20 cellular contexts compared by ENCODE assay signal in the genomic region with DNA sequence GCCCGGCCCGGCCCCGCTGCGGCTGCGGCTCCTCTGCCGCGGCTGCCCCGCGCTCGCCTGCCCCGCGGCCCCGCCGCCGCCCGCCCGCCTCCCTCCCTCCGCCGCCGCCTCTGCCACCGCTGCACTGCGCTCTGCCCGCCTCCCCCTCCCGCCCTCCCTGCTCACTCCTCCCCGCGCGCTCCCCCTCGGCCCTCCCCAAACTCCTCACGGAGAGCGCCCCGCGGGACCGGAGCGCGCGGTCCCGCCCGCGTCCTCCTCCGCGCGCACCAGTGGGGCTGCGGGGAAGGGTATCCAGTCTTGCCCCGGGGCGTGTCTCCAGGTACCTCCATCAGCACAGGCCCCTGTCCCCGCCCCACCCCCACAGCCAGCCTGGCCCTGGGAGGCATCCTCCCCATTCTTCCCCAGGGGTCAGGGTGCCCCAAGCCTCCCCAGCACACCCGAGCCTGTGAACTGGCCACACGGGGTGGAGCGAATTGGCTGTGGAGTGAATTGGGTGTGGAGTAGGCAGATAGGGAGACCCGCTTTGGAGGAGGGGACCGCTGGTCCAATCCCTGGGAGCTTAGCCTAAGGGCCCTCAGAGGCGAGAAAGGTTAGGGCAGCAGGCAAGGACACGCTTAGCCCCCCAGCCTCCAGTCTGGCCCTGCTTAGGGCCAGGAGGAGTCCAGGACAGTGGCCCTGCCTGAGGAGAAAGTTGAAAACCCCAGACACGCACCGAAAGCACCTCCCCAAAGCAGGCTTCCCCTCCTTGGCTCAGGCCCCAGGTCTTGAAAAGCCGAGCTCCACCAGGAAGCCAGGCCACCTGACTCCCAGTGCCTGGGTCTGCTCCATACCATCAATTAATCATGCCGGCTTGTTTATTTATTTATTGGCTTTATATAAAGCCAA.
DNase-seq lines count a peak whose midpoint lies in the region; ATAC-seq, FAIRE-seq and TF ChIP-seq lines count a peak whose summit lies in the region.
"Had no signal": no experiment of that assay in that cellular context is flagged by ENCODE, and none has a peak within 500 bp of the region (broad histone marks: within the 10 kb centered on the region; RNA-seq: fewer than 3 reads in every experiment).

No MANE protein-coding gene starts in this region.

- in situ Hi-C loops in GM13976 (cut with MboI; ENCODE audit: low sequenced_read_pairs, unreplicated experiment) = no loop called here

- H2AK5ac ChIP-seq in neuronal stem cell (ENCODE audit: low read depth, low read length) = no peak overlapping the region

- FAIRE-seq in frontal cortex (lab: Jason Lieb, UNC) (no peak), RCC 7860 (lab: Jason Lieb, UNC) (no peak)
- FAIRE-seq: GM19239 had no signal

- H3K4me2 ChIP-seq in neuronal stem cell (ENCODE audit: insufficient read depth, low read length, poor library complexity, severe bottlenecking) = peak overlapping the region; percentile 90

- H3K27ac Mint-ChIP-seq in T-helper 17 cell = no peak overlapping the region
- H3K27ac Mint-ChIP-seq: activated CD4-positive, alpha-beta T cell treated with anti-CD3 and anti-CD28 coated beads, Interleukin-2, amount 10 ng/mL, durations not matched to agents 24 days and 14 days; activated T-helper 2 cell treated with anti-CD3 and anti-CD28 coated beads, Interferon-gamma antibody, Interleukin-2, Interleukin-4, amounts not matched to agents 10 μg/mL and 5 μg/mL and 100 μg/mL, durations not matched to agents 14 hours and 24 hours and 36 hours; naive B cell; T-helper 2 cell treated with Interferon-gamma antibody and Interleukin-4, amounts not matched to agents 5 μg/mL and 100 μg/mL, for 36 hours had no signal

- peak overlapping the region; percentile 80 for H2AFZ ChIP-seq in neuronal stem cell (ENCODE audit: low read length)

- H3K27me3 ChIP-seq in neuronal stem cell (ENCODE audit: control insufficient read depth in 3 of 3, insufficient read depth in 3 of 3, low read depth in 1 of 3, low read length in 3 of 3) = peaks cover 7 to 75% (median 35%) of the 10 kb centered on the region in 3 experiments

- H3K36me3 ChIP-seq in neuronal stem cell (replicated peaks in 1 of 2; ENCODE audit: control insufficient read depth in 2 of 2, insufficient read depth in 2 of 2, low read length in 2 of 2) = no peaks in the 10 kb centered on the region

- no peaks in the 10 kb centered on the region for H3K79me1 ChIP-seq in neuronal stem cell (ENCODE audit: low read depth, low read length)

- peaks cover 6% of the 10 kb centered on the region for H3K36me3 Mint-ChIP-seq in T-helper 17 cell (ENCODE audit: low read depth)

- H2BK120ac ChIP-seq in neuronal stem cell (ENCODE audit: low read depth, low read length) = no peak overlapping the region

- WGBS in neuronal stem cell (ENCODE audit: extremely low coverage in 2 of 2, insufficient read length in 2 of 2, insufficient replicate concordance in 1 of 2), 2 donors = no CpG with 5 or more reads among the region's 57 CpGs

- no peak overlapping the region for H3K4me3 Mint-ChIP-seq in T-helper 17 cell
- H3K4me3 Mint-ChIP-seq: activated CD4-positive, alpha-beta T cell treated with anti-CD3 and anti-CD28 coated beads, Interleukin-2, amount 10 ng/mL, durations not matched to agents 24 days and 14 days; T-helper 2 cell treated with Interferon-gamma antibody and Interleukin-4, amounts not matched to agents 5 μg/mL and 100 μg/mL, for 36 hours had no signal

- peak overlapping the region in 1 of 2 donors; percentile 55 for H3K4me3 ChIP-seq in neuronal stem cell (ENCODE audit: low read length in 2 of 2)

- H3K9ac ChIP-seq in neuronal stem cell (ENCODE audit: low read depth, low read length, poor library complexity) = no peak overlapping the region

- DNase-seq in GM13976 (ENCODE audit: low spot score) (peak; percentile 29), M059J (ENCODE audit: low read depth) (peak; percentile 5), frontal cortex (ENCODE audit: low spot score in 2 of 2) (peak; percentile 56 to 62), neuronal stem cell (ENCODE audit: low spot score) (no peak), NOMO-1 treated with DMSO at 0.1 percent for 48 hours (lab: John Stamatoyannopoulos, UW; ENCODE audit: unreplicated experiment) (no peak), T-helper 17 cell (no peak), RCC 7860 (ENCODE audit: low spot score) (no peak)
- DNase-seq: activated CD4-positive, alpha-beta T cell treated with anti-CD3 and anti-CD28 coated beads, Interleukin-2, amount 10 ng/mL, durations not matched to agents 24 days and 14 days; aorta; EL; naive B cell; NCI-H187; NCI-H526 treated with DMSO at 0.1 percent for 48 hours; RPMI8226; stimulated activated naive CD4-positive, alpha-beta T cell treated with Interleukin-2 at 50 U/mL for 16 hours had no signal

- H3K4me1 Mint-ChIP-seq in T-helper 17 cell = peaks cover 20% of the 10 kb centered on the region
- H3K4me1 Mint-ChIP-seq: activated CD4-positive, alpha-beta T cell treated with anti-CD3 and anti-CD28 coated beads, Interleukin-2, amount 10 ng/mL, durations not matched to agents 24 days and 14 days had no signal

- no peak overlapping the region for H4K91ac ChIP-seq in neuronal stem cell (ENCODE audit: low read depth, low read length, poor library complexity)

- H2BK12ac ChIP-seq in neuronal stem cell (ENCODE audit: low read length) = no peak overlapping the region

- H3K4me1 ChIP-seq in neuronal stem cell (ENCODE audit: control insufficient read depth in 2 of 2, insufficient read depth in 1 of 2, low read depth in 1 of 2, low read length in 2 of 2) = peaks cover 0 to 4% of the 10 kb centered on the region in 2 donors

- no peak overlapping the region for H2BK5ac ChIP-seq in neuronal stem cell (ENCODE audit: low read length)

- no peak overlapping the region for H3K4ac ChIP-seq in neuronal stem cell (ENCODE audit: low read length)

- no peak overlapping the region for H3K18ac ChIP-seq in neuronal stem cell (ENCODE audit: low read length)

- H3K9me3 ChIP-seq in neuronal stem cell (replicated peaks in 1 of 2; ENCODE audit: control insufficient read depth in 2 of 2, insufficient read depth in 1 of 2, low read depth in 1 of 2, low read length in 2 of 2) (no peaks in the 10 kb centered on the region), T-helper 17 cell (ENCODE audit: control insufficient read depth, low read length, poor library complexity, severe bottlenecking) (no peaks in the 10 kb centered on the region)

- no peak overlapping the region for H3K27ac ChIP-seq in neuronal stem cell (replicated peaks; ENCODE audit: low read length)

- no peak overlapping the region for H3K23ac ChIP-seq in neuronal stem cell (ENCODE audit: low read depth, low read length, poor library complexity)

- no peak overlapping the region for H4K8ac ChIP-seq in neuronal stem cell (ENCODE audit: low read depth, low read length)

- no peak overlapping the region for H3K14ac ChIP-seq in neuronal stem cell (ENCODE audit: low read length)

- H2BK15ac ChIP-seq in neuronal stem cell (ENCODE audit: low read length) = no peak overlapping the region

- no peak for TF ChIP-seq CTCF in GM13976 (IDR thresholded peaks at IDR 0.05; ENCODE audit: borderline replicate concordance, control extremely low read depth, extremely low read depth, insufficient read depth, missing control alignments)

- ATAC-seq in T-helper 17 cell = no peak
- no peak for ATAC-seq in HG03439 (IDR thresholded peaks at IDR 0.05; ENCODE audit: unreplicated experiment)
- ATAC-seq: sciatic nerve had no signal

- peaks cover 78% of the 10 kb centered on the region for H3K27me3 Mint-ChIP-seq in T-helper 17 cell

Comparison
In these comparisons a context has a peak if more than half of its experiments do, and no peak if none do; other contexts are left out.
1. DNase-seq: peak in GM13976 (single experiment), M059J (single experiment) and frontal cortex (2 of 2); none in neuronal stem cell (single experiment), NOMO-1 treated with DMSO at 0.1 percent for 48 hours (single experiment), T-helper 17 cell (0 of 3) and RCC 7860 (single experiment).